In the genomic region with DNA sequence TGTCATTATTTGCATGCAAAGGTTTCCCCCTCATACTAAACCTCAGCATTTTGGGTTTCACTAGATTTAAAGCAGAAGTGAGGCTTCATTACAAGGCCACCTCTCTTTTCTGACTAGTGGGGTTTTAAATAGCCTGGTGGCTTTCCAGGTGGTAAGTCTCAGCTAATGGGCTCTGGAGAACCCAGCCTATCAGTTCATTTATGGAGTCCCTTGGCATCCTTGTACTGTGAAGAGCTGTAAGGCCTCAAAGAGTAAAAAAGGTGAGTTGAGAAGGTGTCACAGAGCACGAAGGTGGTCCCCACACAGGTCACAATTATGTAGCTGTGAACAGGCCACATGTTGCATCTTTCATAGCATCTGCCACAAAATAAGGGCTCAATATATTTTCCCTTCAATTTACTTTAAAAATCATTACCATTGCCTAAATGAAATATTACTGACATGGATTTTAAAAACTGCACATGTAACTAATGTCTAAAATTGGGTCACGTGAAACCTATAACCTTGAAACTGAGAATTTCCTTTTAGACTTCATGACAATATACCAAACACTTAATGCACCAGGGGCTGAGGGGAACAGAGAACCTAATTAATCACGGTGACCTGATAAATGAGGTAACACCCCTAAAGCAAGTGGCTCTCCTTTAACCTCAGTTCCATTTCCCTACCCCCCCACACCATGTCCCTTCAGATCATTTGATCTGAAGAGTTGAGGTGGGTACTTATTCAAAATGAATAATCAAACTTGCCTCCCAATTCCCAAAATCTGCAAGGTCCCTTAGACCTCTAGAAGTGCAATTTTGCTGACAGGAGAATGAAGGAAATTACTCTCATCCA, we compare ENCODE assay signal across 1 cellular context.
TF ChIP-seq lines count a peak whose summit lies in the region.

No MANE protein-coding gene starts in this region.

TF ChIP-seq in HepG2, 621 proteins besides CTCF, POLR2A, EP300 and RAD21 (continued from another document):
- TF ChIP-seq, protein P1, sequence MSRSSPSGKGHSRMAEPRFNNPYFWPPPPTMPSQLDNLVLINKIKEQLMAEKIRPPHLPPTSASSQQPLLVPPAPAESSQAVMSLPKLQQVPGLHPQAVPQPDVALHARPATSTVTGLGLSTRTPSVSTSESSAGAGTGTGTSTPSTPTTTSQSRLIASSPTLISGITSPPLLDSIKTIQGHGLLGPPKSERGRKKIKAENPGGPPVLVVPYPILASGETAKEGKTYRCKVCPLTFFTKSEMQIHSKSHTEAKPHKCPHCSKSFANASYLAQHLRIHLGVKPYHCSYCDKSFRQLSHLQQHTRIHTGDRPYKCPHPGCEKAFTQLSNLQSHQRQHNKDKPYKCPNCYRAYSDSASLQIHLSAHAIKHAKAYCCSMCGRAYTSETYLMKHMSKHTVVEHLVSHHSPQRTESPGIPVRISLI (CRISPR knock-in tag; IDR thresholded peaks at IDR 0.05; ENCODE audit: borderline replicate concordance) = no peak
- TF ChIP-seq ZNF180 (CRISPR knock-in tag; IDR thresholded peaks at IDR 0.05; ENCODE audit: borderline replicate concordance, low read depth) (no peak), TP53 (CRISPR knock-in tag; conservative IDR thresholded peaks at IDR 0.05) (no peak)
